Comparison of ENCODE assay signal across 1 cellular context in genomic region chr11:19976281-19976941, GRCh38.
TF ChIP-seq lines count a peak whose summit lies in the region.

No MANE protein-coding gene starts in this region.

TF ChIP-seq in IMR-90, 13 proteins besides CTCF, POLR2A, EP300 and RAD21 (continued from another document):
- TF ChIP-seq FOS (IDR thresholded peaks at IDR 0.05; ENCODE audit: low read depth, low read length) (no peak), CHD1 (IDR thresholded peaks at IDR 0.05; ENCODE audit: low read depth, low read length) (no peak)
TF ChIP-seq in IMR-90: peak in this region for 0.
